19 cellular contexts compared by ENCODE assay signal in genomic region chr2:21036708-21037670, GRCh38. TPM values are rescaled to one million over a fixed set of nuclear protein-coding genes. Genes with fewer than 3 reads are reported as not detected.
"Had no signal": no experiment of that assay in that cellular context is flagged by ENCODE, and none has a peak within 500 bp of the region (broad histone marks: within the 10 kb centered on the region; RNA-seq: fewer than 3 reads in every experiment).

No MANE protein-coding gene starts in this region.

- H3K27ac ChIP-seq: left lung, suprapubic skin, upper lobe of right lung had no signal

- H3K4me3 ChIP-seq: gastrocnemius medialis, left lung, mucosa of descending colon, smooth muscle cell, suprapubic skin, tibial nerve, upper lobe of right lung had no signal

- H3K4me1 Mint-ChIP-seq: endodermal cell; naive thymus-derived CD8-positive, alpha-beta T cell had no signal

- H3K27ac Mint-ChIP-seq: endodermal cell; naive thymus-derived CD8-positive, alpha-beta T cell had no signal

- ATAC-seq: gastrocnemius medialis; left lung; mucosa of descending colon; naive thymus-derived CD8-positive, alpha-beta T cell; right cardiac atrium; stimulated activated naive CD8-positive, alpha-beta T cell treated with anti-CD3 and anti-CD28 coated beads, Interleukin-15, Interleukin-2, amounts not matched to agents 100 U/mL and 50 U/mL, for 24 hours; upper lobe of right lung had no signal

- H3K27me3 ChIP-seq: gastrocnemius medialis, tibial nerve, upper lobe of right lung had no signal

- DNase-seq: cerebellar nuclear complex; dermis blood vessel endothelial cell; effector CD4-positive, alpha-beta T cell; endodermal cell; gastrocnemius medialis; glutamatergic neuron; left lung; mucosa of descending colon; naive thymus-derived CD8-positive, alpha-beta T cell; posterior cingulate gyrus; right cardiac atrium; stimulated activated CD4-positive, alpha-beta T cell treated with anti-CD3 and anti-CD28 coated beads, Interleukin-2, amount 100 ng/mL, for 48 hours; stimulated activated naive CD8-positive, alpha-beta T cell treated with anti-CD3 and anti-CD28 coated beads, Interleukin-15, Interleukin-2, amounts not matched to agents 100 U/mL and 50 U/mL, for 24 hours; upper lobe of right lung had no signal

- H3K4me1 ChIP-seq: left lung had no signal

- H3K36me3 Mint-ChIP-seq: naive thymus-derived CD8-positive, alpha-beta T cell had no signal

- H3K4me3 Mint-ChIP-seq: endodermal cell; naive thymus-derived CD8-positive, alpha-beta T cell had no signal

- H3K9me3 ChIP-seq: gastrocnemius medialis, left lung, mucosa of descending colon, suprapubic skin, tibial nerve, upper lobe of right lung had no signal

- H3K36me3 ChIP-seq: gastrocnemius medialis, left lung, suprapubic skin, tibial nerve, upper lobe of right lung had no signal

- H3K9me3 Mint-ChIP-seq: endodermal cell had no signal

- H3K4me2 ChIP-seq: smooth muscle cell had no signal

RNA-seq across cellular contexts. Expression of gene APOB, which starts 6.9 kb away (rescaled TPM):
- total RNA-seq: mammary epithelial cell; naive thymus-derived CD8-positive, alpha-beta T cell had no signal
- polyA plus RNA-seq: mammary epithelial cell; naive thymus-derived CD8-positive, alpha-beta T cell; neural cell had no signal
